In the genomic region with DNA sequence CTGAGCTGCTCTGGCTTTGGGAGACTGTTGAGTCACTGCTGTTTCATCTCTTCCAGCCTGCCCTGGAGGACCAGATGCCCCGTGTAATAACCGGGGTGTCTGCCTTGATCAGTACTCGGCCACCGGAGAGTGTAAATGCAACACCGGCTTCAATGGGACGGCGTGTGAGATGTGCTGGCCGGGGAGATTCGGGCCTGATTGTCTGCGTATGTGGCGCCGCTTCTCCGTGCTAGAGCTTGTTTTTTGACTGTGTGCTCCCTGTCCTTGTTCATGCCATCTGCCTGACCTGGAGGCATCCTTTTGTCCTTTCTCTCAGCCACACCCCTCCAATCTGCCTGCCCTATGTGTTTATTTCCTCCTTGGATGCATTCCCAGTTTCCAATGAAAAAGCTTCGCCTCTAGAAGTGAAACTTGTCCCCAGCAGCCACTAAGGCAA, we compare ENCODE assay signal across 9 cellular contexts.
A peak's percentile ranks its signal among the peaks of the same experiment; 100 is the strongest.
DNase-seq lines count a peak whose midpoint lies in the region; ATAC-seq, FAIRE-seq and TF ChIP-seq lines count a peak whose summit lies in the region.
"Had no signal": no experiment of that assay in that cellular context is flagged by ENCODE, and none has a peak within 500 bp of the region (broad histone marks: within the 10 kb centered on the region; RNA-seq: fewer than 3 reads in every experiment).

No MANE protein-coding gene starts in this region.

- H3K4me1 ChIP-seq in colonic mucosa (no peaks in the 10 kb centered on the region), pancreas (no peaks in the 10 kb centered on the region), Karpas-422 (ENCODE audit: low read length) (no peaks in the 10 kb centered on the region)
- H3K4me1 ChIP-seq: suprapubic skin had no signal

- no peak for FAIRE-seq in pancreas (lab: Jason Lieb, UNC)

- no peak overlapping the region for H2AFZ ChIP-seq in Karpas-422 (ENCODE audit: low read length)

- H4K20me1 ChIP-seq in Karpas-422 (ENCODE audit: insufficient read depth, low read depth, low read length), result no peaks in the 10 kb centered on the region

- H3K79me2 ChIP-seq in Karpas-422 (ENCODE audit: low read length), result no peaks in the 10 kb centered on the region

- H3K9me2 ChIP-seq in Karpas-422 (replicated peaks; ENCODE audit: insufficient read depth, low read length), result no peaks in the 10 kb centered on the region

- peak; percentile 43 to 89 (median 84) for ATAC-seq in pancreas

- H3K27me3 ChIP-seq in colonic mucosa, result no peaks in the 10 kb centered on the region
- no peaks in the 10 kb centered on the region for H3K27me3 ChIP-seq in pancreas
- H3K27me3 ChIP-seq in Karpas-422 (ENCODE audit: low read length), result no peaks in the 10 kb centered on the region
- H3K27me3 ChIP-seq: suprapubic skin had no signal

- intact Hi-C loops in colonic mucosa (cut with DNase I) (no loop called here), pancreas (cut with DNase I) (no loop called here)

- peak; percentile 20 for DNase-seq in GM04504 (ENCODE audit: low read depth)
- DNase-seq in NCI-H345 (lab: John Stamatoyannopoulos, UW), result peak; percentile 91
- DNase-seq in colonic mucosa, result peak; percentile 76
- DNase-seq in pancreas, result peak in 2 of 6 donors; percentile 3 to 17
- no peak for DNase-seq in NAMALWA (ENCODE audit: low spot score)
- no peak for DNase-seq in SIG-M5 (lab: John Stamatoyannopoulos, UW)
- no peak for DNase-seq in D341Med (ENCODE audit: low spot score)
- DNase-seq in Karpas-422, result no peak

- H3K9me3 ChIP-seq in colonic mucosa, result no peaks in the 10 kb centered on the region
- H3K9me3 ChIP-seq in pancreas, result no peaks in the 10 kb centered on the region
- H3K9me3 ChIP-seq in Karpas-422 (ENCODE audit: low read length), result no peaks in the 10 kb centered on the region
- H3K9me3 ChIP-seq: suprapubic skin had no signal

- H3K4me3 ChIP-seq in colonic mucosa (no peak overlapping the region), pancreas (no peak overlapping the region), Karpas-422 (ENCODE audit: low read length) (no peak overlapping the region)
- H3K4me3 ChIP-seq: suprapubic skin had no signal

- TF ChIP-seq CTCF in colonic mucosa (IDR thresholded peaks at IDR 0.05) (no peak), pancreas (IDR thresholded peaks at IDR 0.05) (no peak)

- whole genome bisulfite sequencing in pancreas, 2 donors, result 74 to 81% methylated on average over 14 of the region's 14 CpGs

- H3K36me3 ChIP-seq in colonic mucosa (no peaks in the 10 kb centered on the region), pancreas (no peaks in the 10 kb centered on the region), Karpas-422 (ENCODE audit: insufficient read depth, low read length) (no peaks in the 10 kb centered on the region)
- H3K36me3 ChIP-seq: suprapubic skin had no signal

- peak overlapping the region; percentile 25 for H3K27ac ChIP-seq in colonic mucosa
- peak overlapping the region in 1 of 4 donors; percentile 37 for H3K27ac ChIP-seq in pancreas
- H3K27ac ChIP-seq in Karpas-422 (ENCODE audit: low read length), result no peak overlapping the region
- H3K27ac ChIP-seq: suprapubic skin had no signal

- no peak overlapping the region for H3K4me2 ChIP-seq in Karpas-422 (ENCODE audit: low read depth, low read length, poor library complexity, severe bottlenecking)

- H3K9ac ChIP-seq in colonic mucosa (ENCODE audit: low read depth in 2 of 2, low read length in 2 of 2) (no peak overlapping the region), Karpas-422 (ENCODE audit: low read length) (no peak overlapping the region)

Comparison
In these comparisons a context has a peak if more than half of its experiments do, and no peak if none do; other contexts are left out.
1. DNase-seq: peak in GM04504 (single experiment), NCI-H345 (single experiment) and colonic mucosa (single experiment); none in NAMALWA (single experiment), SIG-M5 (single experiment), D341Med (single experiment) and Karpas-422 (single experiment).